16 cellular contexts compared by ENCODE assay signal in the genomic region with DNA sequence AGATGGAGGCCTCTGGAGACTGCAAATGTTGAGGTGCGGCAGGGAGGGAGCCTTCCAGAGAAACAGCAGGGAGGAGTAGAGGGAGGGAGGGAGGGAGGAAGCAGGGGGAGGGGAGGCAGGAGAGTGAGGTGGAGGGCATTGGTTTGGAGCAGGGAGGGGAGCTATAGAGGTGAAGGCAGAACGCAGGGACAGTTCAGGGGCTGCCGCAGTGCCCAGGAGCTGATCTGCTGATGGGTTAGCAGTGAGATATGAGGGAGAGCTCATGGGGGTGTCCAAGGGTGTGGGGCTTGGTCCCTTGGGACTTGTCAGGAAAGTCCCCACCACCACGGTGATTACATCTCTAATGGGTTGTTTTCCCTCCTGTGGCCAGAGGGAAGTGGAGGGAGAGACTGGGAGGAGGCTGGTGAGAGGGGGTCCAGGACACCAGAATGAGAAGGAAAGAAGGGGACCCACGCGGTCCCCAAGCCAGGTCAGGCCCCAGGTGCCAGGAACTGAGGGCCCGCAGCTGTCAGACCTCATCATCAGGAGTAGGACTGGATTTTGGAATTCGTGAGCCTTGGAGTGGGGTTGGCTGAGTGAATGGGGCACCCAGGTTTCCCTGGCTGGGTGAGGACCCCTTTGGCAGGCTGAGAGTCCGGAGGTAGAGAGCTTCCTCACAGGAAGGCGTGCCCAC. TPM values are rescaled to one million over a fixed set of nuclear protein-coding genes. Genes with fewer than 3 reads are reported as not detected.
DNase-seq lines count a peak whose midpoint lies in the region; ATAC-seq, FAIRE-seq and TF ChIP-seq lines count a peak whose summit lies in the region.
"Had no signal": no experiment of that assay in that cellular context is flagged by ENCODE, and none has a peak within 500 bp of the region (broad histone marks: within the 10 kb centered on the region; RNA-seq: fewer than 3 reads in every experiment).

No MANE protein-coding gene starts in this region.

- no peaks in the 10 kb centered on the region for H3K36me3 Mint-ChIP-seq in WTC11
- no peaks in the 10 kb centered on the region for H3K36me3 Mint-ChIP-seq in stimulated activated memory B cell treated with anti-CD40 and anti-IgM and Interleukin-4, amounts not matched to agents 10 μg/mL and 1 μg/mL and 100 μg/mL, for 72 hours

- H3K4me3 ChIP-seq in iPS-18a (ENCODE audit: low read length): peak overlapping the region; percentile 31
- H3K4me3 ChIP-seq: SK-N-MC had no signal

- peaks cover 72% of the 10 kb centered on the region for H3K4me1 Mint-ChIP-seq in WTC11
- peaks cover 44% of the 10 kb centered on the region for H3K4me1 Mint-ChIP-seq in stimulated activated memory B cell treated with anti-CD40 and anti-IgM and Interleukin-4, amounts not matched to agents 10 μg/mL and 1 μg/mL and 100 μg/mL, for 72 hours

- 0 out of 2 replicates have a peak, but pooled peaks have one; percentile 3 for ATAC-seq in WTC11
- peak; percentile 10 for ATAC-seq in stimulated activated memory B cell treated with anti-CD40 and anti-IgM and Interleukin-4, amounts not matched to agents 10 μg/mL and 1 μg/mL and 100 μg/mL, for 72 hours
- ATAC-seq in HG03469 (IDR thresholded peaks at IDR 0.05; ENCODE audit: unreplicated experiment): no peak

- FAIRE-seq in RCC 7860 (lab: Jason Lieb, UNC): no peak
- FAIRE-seq: small intestine had no signal

- TF ChIP-seq CTCF in GM13977 (IDR thresholded peaks at IDR 0.05; ENCODE audit: extremely low read depth, insufficient read depth, missing control alignments) (no peak), WTC11 (IDR thresholded peaks at IDR 0.05) (no peak)

- H3K27me3 ChIP-seq in iPS-18a (ENCODE audit: control insufficient read depth, insufficient read depth, low read length): no peaks in the 10 kb centered on the region

- H3K4me3 Mint-ChIP-seq in WTC11: peak overlapping the region; percentile 54
- no peak overlapping the region for H3K4me3 Mint-ChIP-seq in stimulated activated memory B cell treated with anti-CD40 and anti-IgM and Interleukin-4, amounts not matched to agents 10 μg/mL and 1 μg/mL and 100 μg/mL, for 72 hours
- H3K4me3 Mint-ChIP-seq: stimulated activated naive CD8-positive, alpha-beta T cell treated with anti-CD3 and anti-CD28 coated beads, Interleukin-15, Interleukin-2, amounts not matched to agents 100 ng/mL and 50 ng/mL, for 24 hours had no signal

- CTCF ChIA-PET in WTC11 (lab: Charles Lee): interaction anchor here (0.9 to 4.0 kb wide), 7 partner anchors 8 to 260 kb away, joined by 4 to 22 read pairs (median 7); partner anchors contain the start of gene CA4

- no peak overlapping the region for H3K9ac ChIP-seq in iPS-18a (ENCODE audit: low read length)

- H3K27me3 Mint-ChIP-seq in WTC11 (ENCODE audit: low read depth): no peaks in the 10 kb centered on the region
- peaks cover 86% of the 10 kb centered on the region for H3K27me3 Mint-ChIP-seq in stimulated activated memory B cell treated with anti-CD40 and anti-IgM and Interleukin-4, amounts not matched to agents 10 μg/mL and 1 μg/mL and 100 μg/mL, for 72 hours

- in situ Hi-C loops in GM13977 (cut with MboI; ENCODE audit: low pct_unique_long_range_greater_than_20kb, low sequenced_read_pairs, unreplicated experiment): no loop called here

- peak overlapping the region; percentile 93 for H3K27ac Mint-ChIP-seq in WTC11
- peak overlapping the region; percentile 9 for H3K27ac Mint-ChIP-seq in stimulated activated memory B cell treated with anti-CD40 and anti-IgM and Interleukin-4, amounts not matched to agents 10 μg/mL and 1 μg/mL and 100 μg/mL, for 72 hours
- H3K27ac Mint-ChIP-seq: stimulated activated naive CD8-positive, alpha-beta T cell treated with anti-CD3 and anti-CD28 coated beads, Interleukin-15, Interleukin-2, amounts not matched to agents 100 ng/mL and 50 ng/mL, for 24 hours had no signal

- no peak overlapping the region for H3K27ac ChIP-seq in iPS-18a (ENCODE audit: low read length)
- H3K27ac ChIP-seq: SK-N-MC had no signal

- peaks cover 28% of the 10 kb centered on the region for H3K4me1 ChIP-seq in iPS-18a (ENCODE audit: control insufficient read depth, low read depth, low read length)

- H3K9me3 ChIP-seq in iPS-18a (ENCODE audit: control insufficient read depth, low read depth, low read length): no peaks in the 10 kb centered on the region

- DNase-seq in GM13977 (ENCODE audit: low spot score): peak; percentile 62
- no peak for DNase-seq in WTC11 (ENCODE audit: low spot score)
- no peak for DNase-seq in RCC 7860 (ENCODE audit: low spot score)
- no peak for DNase-seq in NCI-H2171 (lab: John Stamatoyannopoulos, UW)
- DNase-seq: activated gamma-delta T cell treated with Interleukin-2 at 50 U/mL for 16 hours; DND-41; effector CD4-positive, alpha-beta T cell; NCI-H1436 treated with DMSO at 0.1 percent for 48 hours; small intestine had no signal

- no peaks in the 10 kb centered on the region for H3K9me3 Mint-ChIP-seq in WTC11
- no peaks in the 10 kb centered on the region for H3K9me3 Mint-ChIP-seq in stimulated activated memory B cell treated with anti-CD40 and anti-IgM and Interleukin-4, amounts not matched to agents 10 μg/mL and 1 μg/mL and 100 μg/mL, for 72 hours
- H3K9me3 Mint-ChIP-seq: stimulated activated naive CD8-positive, alpha-beta T cell treated with anti-CD3 and anti-CD28 coated beads, Interleukin-15, Interleukin-2, amounts not matched to agents 100 ng/mL and 50 ng/mL, for 24 hours had no signal

- POLR2A ChIA-PET in WTC11 (lab: Charles Lee): interaction anchor here (1.0 kb wide), 1 partner anchor 10 kb away, joined by 3 read pairs; no protein-coding TSS in a partner anchor

- no peaks in the 10 kb centered on the region for H3K36me3 ChIP-seq in iPS-18a (ENCODE audit: control insufficient read depth, low read depth, low read length)

TF ChIP-seq in WTC11, 78 proteins besides CTCF, POLR2A, EP300 and RAD21 (continues in another document):
- TF ChIP-seq OVOL2 (CRISPR knock-in tag; IDR thresholded peaks at IDR 0.05; ENCODE audit: borderline replicate concordance): no peak
- TF ChIP-seq ZNF671 (CRISPR knock-in tag; IDR thresholded peaks at IDR 0.05): no peak
- TF ChIP-seq ELF4 (CRISPR knock-in tag; IDR thresholded peaks at IDR 0.05; ENCODE audit: low read depth): no peak
- TF ChIP-seq, protein P1, sequence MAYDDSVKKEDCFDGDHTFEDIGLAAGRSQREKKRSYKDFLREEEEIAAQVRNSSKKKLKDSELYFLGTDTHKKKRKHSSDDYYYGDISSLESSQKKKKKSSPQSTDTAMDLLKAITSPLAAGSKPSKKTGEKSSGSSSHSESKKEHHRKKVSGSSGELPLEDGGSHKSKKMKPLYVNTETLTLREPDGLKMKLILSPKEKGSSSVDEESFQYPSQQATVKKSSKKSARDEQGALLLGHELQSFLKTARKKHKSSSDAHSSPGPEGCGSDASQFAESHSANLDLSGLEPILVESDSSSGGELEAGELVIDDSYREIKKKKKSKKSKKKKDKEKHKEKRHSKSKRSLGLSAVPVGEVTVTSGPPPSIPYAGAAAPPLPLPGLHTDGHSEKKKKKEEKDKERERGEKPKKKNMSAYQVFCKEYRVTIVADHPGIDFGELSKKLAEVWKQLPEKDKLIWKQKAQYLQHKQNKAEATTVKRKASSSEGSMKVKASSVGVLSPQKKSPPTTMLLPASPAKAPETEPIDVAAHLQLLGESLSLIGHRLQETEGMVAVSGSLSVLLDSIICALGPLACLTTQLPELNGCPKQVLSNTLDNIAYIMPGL (CRISPR knock-in tag; IDR thresholded peaks at IDR 0.05): no peak
- TF ChIP-seq, protein P2, sequence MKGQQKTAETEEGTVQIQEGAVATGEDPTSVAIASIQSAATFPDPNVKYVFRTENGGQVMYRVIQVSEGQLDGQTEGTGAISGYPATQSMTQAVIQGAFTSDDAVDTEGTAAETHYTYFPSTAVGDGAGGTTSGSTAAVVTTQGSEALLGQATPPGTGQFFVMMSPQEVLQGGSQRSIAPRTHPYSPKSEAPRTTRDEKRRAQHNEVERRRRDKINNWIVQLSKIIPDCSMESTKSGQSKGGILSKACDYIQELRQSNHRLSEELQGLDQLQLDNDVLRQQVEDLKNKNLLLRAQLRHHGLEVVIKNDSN (CRISPR knock-in tag; IDR thresholded peaks at IDR 0.05): no peak
- TF ChIP-seq, protein P3, sequence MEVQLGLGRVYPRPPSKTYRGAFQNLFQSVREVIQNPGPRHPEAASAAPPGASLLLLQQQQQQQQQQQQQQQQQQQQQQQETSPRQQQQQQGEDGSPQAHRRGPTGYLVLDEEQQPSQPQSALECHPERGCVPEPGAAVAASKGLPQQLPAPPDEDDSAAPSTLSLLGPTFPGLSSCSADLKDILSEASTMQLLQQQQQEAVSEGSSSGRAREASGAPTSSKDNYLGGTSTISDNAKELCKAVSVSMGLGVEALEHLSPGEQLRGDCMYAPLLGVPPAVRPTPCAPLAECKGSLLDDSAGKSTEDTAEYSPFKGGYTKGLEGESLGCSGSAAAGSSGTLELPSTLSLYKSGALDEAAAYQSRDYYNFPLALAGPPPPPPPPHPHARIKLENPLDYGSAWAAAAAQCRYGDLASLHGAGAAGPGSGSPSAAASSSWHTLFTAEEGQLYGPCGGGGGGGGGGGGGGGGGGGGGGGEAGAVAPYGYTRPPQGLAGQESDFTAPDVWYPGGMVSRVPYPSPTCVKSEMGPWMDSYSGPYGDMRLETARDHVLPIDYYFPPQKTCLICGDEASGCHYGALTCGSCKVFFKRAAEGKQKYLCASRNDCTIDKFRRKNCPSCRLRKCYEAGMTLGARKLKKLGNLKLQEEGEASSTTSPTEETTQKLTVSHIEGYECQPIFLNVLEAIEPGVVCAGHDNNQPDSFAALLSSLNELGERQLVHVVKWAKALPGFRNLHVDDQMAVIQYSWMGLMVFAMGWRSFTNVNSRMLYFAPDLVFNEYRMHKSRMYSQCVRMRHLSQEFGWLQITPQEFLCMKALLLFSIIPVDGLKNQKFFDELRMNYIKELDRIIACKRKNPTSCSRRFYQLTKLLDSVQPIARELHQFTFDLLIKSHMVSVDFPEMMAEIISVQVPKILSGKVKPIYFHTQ (CRISPR knock-in tag; IDR thresholded peaks at IDR 0.05): no peak
- TF ChIP-seq CREM (CRISPR knock-in tag; IDR thresholded peaks at IDR 0.05): no peak
- TF ChIP-seq, protein P4, sequence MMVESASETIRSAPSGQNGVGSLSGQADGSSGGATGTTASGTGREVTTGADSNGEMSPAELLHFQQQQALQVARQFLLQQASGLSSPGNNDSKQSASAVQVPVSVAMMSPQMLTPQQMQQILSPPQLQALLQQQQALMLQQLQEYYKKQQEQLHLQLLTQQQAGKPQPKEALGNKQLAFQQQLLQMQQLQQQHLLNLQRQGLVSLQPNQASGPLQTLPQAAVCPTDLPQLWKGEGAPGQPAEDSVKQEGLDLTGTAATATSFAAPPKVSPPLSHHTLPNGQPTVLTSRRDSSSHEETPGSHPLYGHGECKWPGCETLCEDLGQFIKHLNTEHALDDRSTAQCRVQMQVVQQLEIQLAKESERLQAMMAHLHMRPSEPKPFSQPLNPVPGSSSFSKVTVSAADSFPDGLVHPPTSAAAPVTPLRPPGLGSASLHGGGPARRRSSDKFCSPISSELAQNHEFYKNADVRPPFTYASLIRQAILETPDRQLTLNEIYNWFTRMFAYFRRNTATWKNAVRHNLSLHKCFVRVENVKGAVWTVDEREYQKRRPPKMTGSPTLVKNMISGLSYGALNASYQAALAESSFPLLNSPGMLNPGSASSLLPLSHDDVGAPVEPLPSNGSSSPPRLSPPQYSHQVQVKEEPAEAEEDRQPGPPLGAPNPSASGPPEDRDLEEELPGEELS (CRISPR knock-in tag; IDR thresholded peaks at IDR 0.05): no peak
- no peak for TF ChIP-seq SMAD3 (CRISPR knock-in tag; IDR thresholded peaks at IDR 0.05; ENCODE audit: borderline replicate concordance)

RNA-seq across cellular contexts. Expression of gene CA4, which starts 11.2 kb away (rescaled TPM):
- 5.4 to 6.7 TPM (median 6.2 TPM) in 3 replicates for total RNA-seq in WTC11 (2021)
- total RNA-seq: LHCN-M2, NCI-H460 had no signal
